13 cellular contexts compared by ENCODE assay signal in genomic region chr14:95530461-95531170, GRCh38. TPM values are rescaled to one million over a fixed set of nuclear protein-coding genes. Genes with fewer than 3 reads are reported as not detected.
DNase-seq lines count a peak whose midpoint lies in the region; ATAC-seq and TF ChIP-seq lines count a peak whose summit lies in the region.
"Had no signal": no experiment of that assay in that cellular context is flagged by ENCODE, and none has a peak within 500 bp of the region (broad histone marks: within the 10 kb centered on the region; RNA-seq: fewer than 3 reads in every experiment).

No MANE protein-coding gene starts in this region.

- H3K27ac ChIP-seq in ACC112 (ENCODE audit: low read depth, low read length) (peak overlapping the region; percentile 86), HCT116 (ENCODE audit: low read depth, low read length) (no peak overlapping the region), right lobe of liver (peak overlapping the region in 2 of 3 donors; percentile 28 to 35), spleen (peak overlapping the region in 2 of 8 donors; percentile 28 to 32)

- peak overlapping the region; percentile 59 for H3K27ac Mint-ChIP-seq in activated naive CD8-positive, alpha-beta T cell treated with anti-CD3 and anti-CD28 coated beads, Interleukin-2, amount 50 U/mL, for 24 hours
- peak overlapping the region in 1 of 6 donors; percentile 30 for H3K27ac Mint-ChIP-seq in immature natural killer cell

- BruUV-seq in HCT116 (replicated peaks; lab: Mats Ljungman, UMichigan) = no TSS peak

- CTCF ChIA-PET in HCT116 (lab: Charles Lee) = interaction anchor here (1.0 kb wide), 1 partner anchor 88 kb away, joined by 6 read pairs; no protein-coding TSS in a partner anchor

- H3K79me2 ChIP-seq in ACC112 (ENCODE audit: control insufficient read depth, insufficient read depth, low read length, unreplicated experiment) = peaks cover 54% of the 10 kb centered on the region
- H3K79me2 ChIP-seq in HCT116 (ENCODE audit: insufficient read depth, low read length) = peaks cover 60% of the 10 kb centered on the region

- no peaks in the 10 kb centered on the region for H3K36me3 ChIP-seq in ACC112 (ENCODE audit: insufficient read depth, low read length)
- peaks cover 0 to 3% of the 10 kb centered on the region in 2 experiments; a peak in 2 of 4 replicates for H3K36me3 ChIP-seq in HCT116 (ENCODE audit: control insufficient read depth in 1 of 2, insufficient read depth in 2 of 2, low read length in 2 of 2)
- H3K36me3 ChIP-seq in right lobe of liver = no peaks in the 10 kb centered on the region
- peaks cover 0 to 21% (median 5%) of the 10 kb centered on the region in 6 donors for H3K36me3 ChIP-seq in spleen

- TF ChIP-seq POLR2A in HCT116 (IDR thresholded peaks at IDR 0.05; ENCODE audit: borderline replicate concordance, extremely low read depth, insufficient read depth, insufficient read length) (no peak), right lobe of liver (IDR thresholded peaks at IDR 0.05) (no peak), spleen (IDR thresholded peaks at IDR 0.05) (no peak)

- H4K20me1 ChIP-seq in HCT116 (ENCODE audit: insufficient read depth) = peaks cover 6% of the 10 kb centered on the region; the same call in 1 of the 2 replicates

- H2AFZ ChIP-seq in ACC112 (ENCODE audit: low read length, unreplicated experiment) (no peak overlapping the region), HCT116 (ENCODE audit: low read depth, low read length, poor library complexity, severe bottlenecking) (no peak overlapping the region)

- no peaks in the 10 kb centered on the region for H3K9me3 Mint-ChIP-seq in activated naive CD8-positive, alpha-beta T cell treated with anti-CD3 and anti-CD28 coated beads, Interleukin-2, amount 50 U/mL, for 24 hours
- H3K9me3 Mint-ChIP-seq in immature natural killer cell = no peaks in the 10 kb centered on the region
- H3K9me3 Mint-ChIP-seq: CD14-positive monocyte had no signal

- POLR2A ChIA-PET in HCT116 (lab: Charles Lee) = interaction anchor here (0.6 kb wide), 1 partner anchor 560 kb away, joined by 3 read pairs; no protein-coding TSS in a partner anchor

- RAD21 ChIA-PET in HCT116 (lab: Charles Lee; ENCODE audit: low non-redundant PET in 1 of 2, low total read pairs in 2 of 2, uncharacterized antibody in 2 of 2, unreplicated experiment in 2 of 2) = no interaction called here

- H3K4me1 ChIP-seq in ACC112 (ENCODE audit: control insufficient read depth, insufficient read depth, low read length, unreplicated experiment) (peaks cover 50% of the 10 kb centered on the region), HCT116 (ENCODE audit: control insufficient read depth in 1 of 2, insufficient read depth in 2 of 2, low read length in 2 of 2) (peaks cover 27 to 59% of the 10 kb centered on the region in 2 experiments), right lobe of liver (peaks cover 0 to 54% (median 19%) of the 10 kb centered on the region in 4 donors), spleen (peaks cover 28 to 65% (median 55%) of the 10 kb centered on the region in 6 donors)

- H3K9me2 ChIP-seq in HCT116 (ENCODE audit: insufficient read depth) = no peaks in the 10 kb centered on the region

- peak overlapping the region; percentile 76 for H3K4me2 ChIP-seq in HCT116 (ENCODE audit: low read length)

- H3K9ac ChIP-seq in HCT116 (ENCODE audit: low read length) = no peak overlapping the region

- H3K27me3 Mint-ChIP-seq in activated naive CD8-positive, alpha-beta T cell treated with anti-CD3 and anti-CD28 coated beads, Interleukin-2, amount 50 U/mL, for 24 hours = peaks cover 4% of the 10 kb centered on the region
- H3K27me3 Mint-ChIP-seq in immature natural killer cell (ENCODE audit: low read depth in 3 of 3) = peaks cover 5 to 12% (median 6%) of the 10 kb centered on the region in 3 donors

- 69% methylated on average over 7 of the region's 9 CpGs for WGBS in right lobe of liver (ENCODE audit: insufficient coverage, low coverage, low lambda C conversion rate, missing lambda C conversion rate)
- 68 to 81% (median 80%) methylated on average over 9 of the region's 9 CpGs for WGBS in spleen, 5 donors

- H3K27me3 ChIP-seq in ACC112 (ENCODE audit: insufficient read depth, low read length) (no peaks in the 10 kb centered on the region), HCT116 (ENCODE audit: insufficient read depth, low read length) (no peaks in the 10 kb centered on the region), right lobe of liver (no peaks in the 10 kb centered on the region), spleen (replicated peaks in 1 of 7) (no peaks in the 10 kb centered on the region)

- H3K4me3 ChIP-seq in ACC112 (ENCODE audit: low read depth, low read length) (peak overlapping the region; percentile 87), HCT116 (replicated peaks in 1 of 2; ENCODE audit: low read depth in 1 of 2, low read length in 2 of 2) (no peak overlapping the region), right lobe of liver (no peak overlapping the region), spleen (no peak overlapping the region)
- H3K4me3 ChIP-seq: skin epidermis had no signal

- peaks cover 40% of the 10 kb centered on the region for H3K36me3 Mint-ChIP-seq in activated naive CD8-positive, alpha-beta T cell treated with anti-CD3 and anti-CD28 coated beads, Interleukin-2, amount 50 U/mL, for 24 hours (ENCODE audit: low read depth)
- peaks cover 0 to 8% (median 4%) of the 10 kb centered on the region in 3 donors for H3K36me3 Mint-ChIP-seq in immature natural killer cell

- H3K9me3 ChIP-seq in HCT116 (ENCODE audit: control insufficient read depth in 1 of 2, insufficient read depth in 1 of 2, low read depth in 1 of 2, low read length in 2 of 2) (no peaks in the 10 kb centered on the region), right lobe of liver (no peaks in the 10 kb centered on the region), spleen (no peaks in the 10 kb centered on the region)

- H3K4me3 Mint-ChIP-seq in activated naive CD8-positive, alpha-beta T cell treated with anti-CD3 and anti-CD28 coated beads, Interleukin-2, amount 50 U/mL, for 24 hours = no peak overlapping the region
- no peak overlapping the region for H3K4me3 Mint-ChIP-seq in immature natural killer cell
- H3K4me3 Mint-ChIP-seq: CD14-positive monocyte had no signal

- intact Hi-C loops in HCT116 (cut with micrococcal nuclease) (loop anchor here (10.0 kb wide), 1 partner anchor 376 kb away; the partner anchor contains the start of gene DICER1), right lobe of liver (cut with DNase I) (no loop called here), spleen (cut with DNase I; ENCODE audit: low total_unique reads) (no loop called here)

- H3K4me1 Mint-ChIP-seq in activated naive CD8-positive, alpha-beta T cell treated with anti-CD3 and anti-CD28 coated beads, Interleukin-2, amount 50 U/mL, for 24 hours = peaks cover 64% of the 10 kb centered on the region
- peaks cover 33 to 43% of the 10 kb centered on the region in 2 donors for H3K4me1 Mint-ChIP-seq in immature natural killer cell

- no peak for TF ChIP-seq RAD21 in HCT116 (IDR thresholded peaks at IDR 0.05; ENCODE audit: low read depth)

- TF ChIP-seq CTCF in HCT116 (IDR thresholded peaks at IDR 0.05 in 2 of 3, conservative IDR thresholded peaks at IDR 0.05 in 1 of 3; ENCODE audit: borderline replicate concordance in 1 of 3, insufficient read depth in 1 of 3, low read depth in 2 of 3, low read length in 2 of 3) = no peak
- no peak for TF ChIP-seq CTCF in right lobe of liver (IDR thresholded peaks at IDR 0.05)
- TF ChIP-seq CTCF in spleen (IDR thresholded peaks at IDR 0.05 in 8 of 11, conservative IDR thresholded peaks at IDR 0.05 in 3 of 11) = no peak

- ATAC-seq in HCT116 (no peak), right lobe of liver (no peak), GM19328 (IDR thresholded peaks at IDR 0.05; ENCODE audit: unreplicated experiment) (no peak), HG03097 (IDR thresholded peaks at IDR 0.05; ENCODE audit: low FRiP score, unreplicated experiment) (no peak)
- ATAC-seq in activated naive CD8-positive, alpha-beta T cell treated with anti-CD3 and anti-CD28 coated beads, Interleukin-2, amount 50 U/mL, for 24 hours = no peak

- DNase-seq in HCT116 (ENCODE audit: low read depth, low spot score) (no peak), right lobe of liver (peak in 1 of 3 donors; percentile 26), spleen (no peak), immature natural killer cell (no peak)
- DNase-seq in activated naive CD8-positive, alpha-beta T cell treated with anti-CD3 and anti-CD28 coated beads, Interleukin-2, amount 50 U/mL, for 24 hours = no peak
- DNase-seq: mesendoderm; NCI-H1105 treated with DMSO at 0.1 percent for 48 hours; NK-92 treated with Interleukin-12 subunit alpha and Interleukin-12 subunit beta, amount 100 ng/mL, for 24 hours had no signal

TF ChIP-seq in HCT116, 20 proteins besides CTCF, POLR2A, EP300 and RAD21:
- peak; percentile 12; the same call in 1 of the 2 replicates for TF ChIP-seq POLR2AphosphoS5 (IDR thresholded peaks at IDR 0.05; ENCODE audit: low read depth, low read length)
- no peak for TF ChIP-seq ATF3 (IDR thresholded peaks at IDR 0.05)
- peak; percentile 37; the same call in 1 of the 2 replicates for TF ChIP-seq SP1 (IDR thresholded peaks at IDR 0.05; ENCODE audit: low read depth)
- peak; percentile 56; the same call in 1 of the 2 replicates for TF ChIP-seq EGR1 (IDR thresholded peaks at IDR 0.05; ENCODE audit: low read depth)

RNA-seq across cellular contexts. Expression of gene GLRX5, which starts 4.2 kb away (rescaled TPM):
- 60.1 TPM for total RNA-seq in HCT116 (2021; ENCODE audit: unreplicated experiment)
- polyA plus RNA-seq in HCT116 (2012) = 32.1 and 38.1 TPM in 2 replicates
- 10 to 100 TPM; 31.4 to 48.5 (median 40.2) TPM for total RNA-seq in right lobe of liver
- 10 to 100 TPM; 18.2 to 48.4 (median 24.6) TPM for total RNA-seq in spleen
- polyA plus RNA-seq in spleen = 10 to 100 TPM; 24.4 to 37.3 (median 34.0) TPM
- polyA plus RNA-seq in immature natural killer cell = 10 to 100 TPM; 54.5 to 87.1 (median 81.7) TPM

RNA-seq across cellular contexts. Expression of gene SYNE3, which starts 14.2 kb away (rescaled TPM):
- total RNA-seq in HCT116 (2021; ENCODE audit: unreplicated experiment) (3.6 TPM), right lobe of liver (10 to 100 TPM in 1 of 6 experiments, 1 to 10 TPM in 5; 3.7 to 11.6 (median 5.0) TPM), spleen (10 to 100 TPM; 26.8 to 34.5 (median 28.9) TPM)
- polyA plus RNA-seq in HCT116 (2012) = 2.4 and 3.0 TPM in 2 replicates
- polyA plus RNA-seq in spleen (1 to 10 TPM; 1.4 to 5.2 (median 1.8) TPM), immature natural killer cell (1 to 10 TPM in 2 of 3 donors, not detected in 1; 1.0 to 1.4 TPM)
